Comparison of ENCODE assay signal across 1 cellular context in genomic region chr3:141452045-141452444, GRCh38.
TF ChIP-seq lines count a peak whose summit lies in the region.

No MANE protein-coding gene starts in this region.

TF ChIP-seq in HepG2, 621 proteins besides CTCF, POLR2A, EP300 and RAD21 (continued from another document):
- TF ChIP-seq ZNF770 (CRISPR knock-in tag; IDR thresholded peaks at IDR 0.05) (peak; percentile 30; the same call in 1 of the 2 replicates), BCL6 (CRISPR knock-in tag; IDR thresholded peaks at IDR 0.05) (0 out of 2 replicates have a peak, but pooled peaks have one; percentile 19), KLF16 (CRISPR knock-in tag; IDR thresholded peaks at IDR 0.05) (0 out of 4 replicates have a peak, but pooled peaks of 1 of the 2 experiments have one; percentile 47), FOXA3 (CRISPR knock-in tag; IDR thresholded peaks at IDR 0.05) (peak; percentile 20; the same call in 1 of the 2 replicates), STAG1 (CRISPR knock-in tag; IDR thresholded peaks at IDR 0.05) (peak; percentile 92), ZNF777 (CRISPR knock-in tag; IDR thresholded peaks at IDR 0.05) (no peak), FOXO1 (CRISPR knock-in tag; IDR thresholded peaks at IDR 0.05) (peak; percentile 31; the same call in 1 of the 2 replicates)
TF ChIP-seq in HepG2: peak in this region for 12.
